Comparison of ENCODE assay signal across 8 cellular contexts in genomic region chr9:121399883-121400607, GRCh38. TPM values are rescaled to one million over a fixed set of nuclear protein-coding genes. Genes with fewer than 3 reads are reported as not detected.
DNase-seq lines count a peak whose midpoint lies in the region; ATAC-seq, FAIRE-seq and TF ChIP-seq lines count a peak whose summit lies in the region.

No MANE protein-coding gene starts in this region.

- no peaks in the 10 kb centered on the region for H3K9me3 Mint-ChIP-seq in activated CD8-positive, alpha-beta T cell treated with anti-CD3 and anti-CD28 coated beads for 36 hours
- H3K9me3 Mint-ChIP-seq in activated naive CD4-positive, alpha-beta T cell treated with anti-CD3 and anti-CD28 coated beads for 36 hours = no peaks in the 10 kb centered on the region

- H3K4me3 Mint-ChIP-seq in activated CD8-positive, alpha-beta T cell treated with anti-CD3 and anti-CD28 coated beads for 36 hours = no peak overlapping the region
- H3K4me3 Mint-ChIP-seq in activated naive CD4-positive, alpha-beta T cell treated with anti-CD3 and anti-CD28 coated beads for 36 hours = no peak overlapping the region

- TF ChIP-seq CTCF in activated CD8-positive, alpha-beta T cell treated with anti-CD3 and anti-CD28 coated beads for 36 hours (IDR thresholded peaks at IDR 0.05) = peak; percentile 76
- peak; percentile 60 to 80 (median 72) for TF ChIP-seq CTCF in heart right ventricle (IDR thresholded peaks at IDR 0.05)

- H3K27me3 ChIP-seq in heart right ventricle = no peaks in the 10 kb centered on the region

- peak; percentile 91 for FAIRE-seq in GM18507 (lab: Jason Lieb, UNC)

- H3K36me3 ChIP-seq in heart right ventricle = no peaks in the 10 kb centered on the region

- no peaks in the 10 kb centered on the region for H3K36me3 Mint-ChIP-seq in activated CD8-positive, alpha-beta T cell treated with anti-CD3 and anti-CD28 coated beads for 36 hours (ENCODE audit: low read depth)
- no peaks in the 10 kb centered on the region for H3K36me3 Mint-ChIP-seq in activated naive CD4-positive, alpha-beta T cell treated with anti-CD3 and anti-CD28 coated beads for 36 hours (ENCODE audit: low read depth)

- CTCF ChIA-PET in activated CD8-positive, alpha-beta T cell treated with anti-CD3 and anti-CD28 coated beads for 36 hours (lab: Charles Lee) = interaction anchor here (0.5 to 22.2 kb wide), 32 partner anchors 9 to 201 kb away, joined by 3 to 378 read pairs (median 4); no protein-coding TSS in a partner anchor
- CTCF ChIA-PET in activated naive CD4-positive, alpha-beta T cell treated with anti-CD3 and anti-CD28 coated beads for 36 hours (lab: Charles Lee) = interaction anchor here (0.5 to 17.2 kb wide), 23 partner anchors 9 to 419 kb away, joined by 3 to 315 read pairs (median 4); no protein-coding TSS in a partner anchor

- H3K4me1 Mint-ChIP-seq in activated CD8-positive, alpha-beta T cell treated with anti-CD3 and anti-CD28 coated beads for 36 hours (ENCODE audit: low read depth) = peaks cover 2% of the 10 kb centered on the region
- no peaks in the 10 kb centered on the region for H3K4me1 Mint-ChIP-seq in activated naive CD4-positive, alpha-beta T cell treated with anti-CD3 and anti-CD28 coated beads for 36 hours (ENCODE audit: low read depth)

- intact Hi-C loops in activated CD8-positive, alpha-beta T cell treated with anti-CD3 and anti-CD28 coated beads for 36 hours (cut with micrococcal nuclease) = loop anchor here (1.0 kb wide), 1 partner anchor 80 kb away; no protein-coding TSS in a partner anchor
- intact Hi-C loops in heart right ventricle (cut with DNase I) (loop anchor here (1.0 to 10.0 kb wide), 11 partner anchors 23 to 425 kb away; no protein-coding TSS in a partner anchor), sciatic nerve (cut with DNase I) (loop anchor here (10.0 kb wide), 2 partner anchors 75 to 195 kb away; partner anchors contain the start of gene RAB14)
- intact Hi-C loops in activated naive CD4-positive, alpha-beta T cell treated with anti-CD3 and anti-CD28 coated beads for 36 hours (cut with micrococcal nuclease) = loop anchor here (1.0 to 10.0 kb wide), 6 partner anchors 29 to 643 kb away; partner anchors contain the start of gene STOM

- no peaks in the 10 kb centered on the region for H3K27me3 Mint-ChIP-seq in activated CD8-positive, alpha-beta T cell treated with anti-CD3 and anti-CD28 coated beads for 36 hours
- no peaks in the 10 kb centered on the region for H3K27me3 Mint-ChIP-seq in activated naive CD4-positive, alpha-beta T cell treated with anti-CD3 and anti-CD28 coated beads for 36 hours (ENCODE audit: low read depth)

- no peak overlapping the region for H3K4me3 ChIP-seq in heart right ventricle

- WGBS in heart right ventricle, 2 donors = 24 to 26% methylated on average over 9 of the region's 9 CpGs

- peaks cover 0 to 13% (median 0%) of the 10 kb centered on the region in 11 donors for H3K9me3 ChIP-seq in heart right ventricle

- POLR2A ChIA-PET in activated CD8-positive, alpha-beta T cell treated with anti-CD3 and anti-CD28 coated beads for 36 hours (lab: Charles Lee) = interaction anchor here (0.5 to 1.9 kb wide), 2 partner anchors 80 to 86 kb away, joined by 3 to 6 read pairs; no protein-coding TSS in a partner anchor

- peaks cover 0 to 6% (median 0%) of the 10 kb centered on the region in 9 donors for H3K4me1 ChIP-seq in heart right ventricle

- peak; percentile 82 for DNase-seq in Ammon's horn (ENCODE audit: low spot score)
- DNase-seq in GM18507 (ENCODE audit: extremely low spot score, insufficient read length, low read depth) = peak; percentile 14
- peak; percentile 66 for DNase-seq in NCI-H2171 (lab: John Stamatoyannopoulos, UW)
- DNase-seq in activated CD8-positive, alpha-beta T cell treated with anti-CD3 and anti-CD28 coated beads for 36 hours = no peak
- peak in 1 of 2 donors; percentile 19 for DNase-seq in heart right ventricle
- no peak for DNase-seq in sciatic nerve (ENCODE audit: low spot score)
- no peak for DNase-seq in activated CD4-positive, CD25-positive, alpha-beta regulatory T cell (lab: John Stamatoyannopoulos, UW)
- no peak for DNase-seq in activated naive CD4-positive, alpha-beta T cell treated with anti-CD3 and anti-CD28 coated beads for 36 hours

- H3K27ac ChIP-seq in heart right ventricle = no peak overlapping the region

- H3K27ac Mint-ChIP-seq in activated CD8-positive, alpha-beta T cell treated with anti-CD3 and anti-CD28 coated beads for 36 hours = no peak overlapping the region
- H3K27ac Mint-ChIP-seq in activated naive CD4-positive, alpha-beta T cell treated with anti-CD3 and anti-CD28 coated beads for 36 hours = no peak overlapping the region

- ATAC-seq in activated CD8-positive, alpha-beta T cell treated with anti-CD3 and anti-CD28 coated beads for 36 hours = peak; percentile 56
- peak in 5 of 8 donors; percentile 46 to 68 (median 64) for ATAC-seq in heart right ventricle
- ATAC-seq in sciatic nerve = peak; percentile 67

RNA-seq across cellular contexts. Expression of gene STOM, which starts 30.0 kb away (rescaled TPM):
- 10 to 100 TPM; 31.7 to 32.5 TPM for total RNA-seq in activated CD8-positive, alpha-beta T cell treated with anti-CD3 and anti-CD28 coated beads for 36 hours
- total RNA-seq in heart right ventricle = 100 to 1,000 TPM; 104 to 389 (median 181) TPM
- polyA plus RNA-seq in heart right ventricle = 100 to 1,000 TPM; 146 to 203 TPM
- 301 TPM for total RNA-seq in sciatic nerve
- 10 to 100 TPM; 34.0 to 37.7 TPM for total RNA-seq in activated naive CD4-positive, alpha-beta T cell treated with anti-CD3 and anti-CD28 coated beads for 36 hours

Comparison
In these comparisons a context has a peak if more than half of its experiments do, and no peak if none do; other contexts are left out.
1. DNase-seq: peak in Ammon's horn (single experiment), GM18507 (single experiment) and NCI-H2171 (single experiment); none in activated CD8-positive, alpha-beta T cell treated with anti-CD3 and anti-CD28 coated beads for 36 hours (single experiment), sciatic nerve (single experiment), activated CD4-positive, CD25-positive, alpha-beta regulatory T cell (0 of 4) and activated naive CD4-positive, alpha-beta T cell treated with anti-CD3 and anti-CD28 coated beads for 36 hours (single experiment).
2. Peak in every context shown above with its lines, with median percentiles within 50 percentile points of each other: ATAC-seq.